10 cellular contexts compared by ENCODE assay signal in genomic region chr9:137724114-137724445, GRCh38.
DNase-seq lines count a peak whose midpoint lies in the region; ATAC-seq, FAIRE-seq and TF ChIP-seq lines count a peak whose summit lies in the region.
"Had no signal": no experiment of that assay in that cellular context is flagged by ENCODE, and none has a peak within 500 bp of the region (broad histone marks: within the 10 kb centered on the region; RNA-seq: fewer than 3 reads in every experiment).

No MANE protein-coding gene starts in this region.

- H3K9ac ChIP-seq in neuronal stem cell (ENCODE audit: low read depth, low read length, poor library complexity), result no peak overlapping the region

- H3K27me3 Mint-ChIP-seq in CD8-positive, alpha-beta T cell (ENCODE audit: low read depth), result no peaks in the 10 kb centered on the region
- no peaks in the 10 kb centered on the region for H3K27me3 Mint-ChIP-seq in activated CD4-positive, alpha-beta T cell treated with anti-CD3 and anti-CD28 coated beads, Interleukin-2, amount 10 ng/mL, durations not matched to agents 24 days and 14 days
- no peaks in the 10 kb centered on the region for H3K27me3 Mint-ChIP-seq in effector memory CD8-positive, alpha-beta T cell

- DNase-seq in CD8-positive, alpha-beta T cell, result peak in 1 of 7 experiments; percentile 11
- DNase-seq in activated CD4-positive, alpha-beta T cell treated with anti-CD3 and anti-CD28 coated beads, Interleukin-2, amount 10 ng/mL, durations not matched to agents 24 days and 14 days, result no peak
- DNase-seq in effector memory CD8-positive, alpha-beta T cell, result no peak
- DNase-seq in neuronal stem cell (ENCODE audit: low spot score) (peak; percentile 17), KBM-7 (no peak), H54 (ENCODE audit: insufficient read length, low spot score) (no peak)
- DNase-seq: left ventricle myocardium superior had no signal

- ATAC-seq in CD8-positive, alpha-beta T cell, result peak; percentile 10
- no peak for ATAC-seq in effector memory CD8-positive, alpha-beta T cell (replicated peaks)
- ATAC-seq in GM19023 (IDR thresholded peaks at IDR 0.05; ENCODE audit: unreplicated experiment) (no peak), GM21529 (IDR thresholded peaks at IDR 0.05; ENCODE audit: unreplicated experiment) (no peak)
- ATAC-seq: left ventricle myocardium superior had no signal

- no peak overlapping the region for H3K14ac ChIP-seq in neuronal stem cell (ENCODE audit: low read length)

- H3K27me3 ChIP-seq in CD8-positive, alpha-beta T cell (ENCODE audit: insufficient read depth, low read length), result no peaks in the 10 kb centered on the region
- no peaks in the 10 kb centered on the region for H3K27me3 ChIP-seq in neuronal stem cell (ENCODE audit: control insufficient read depth in 3 of 3, insufficient read depth in 3 of 3, low read depth in 1 of 3, low read length in 3 of 3)

- no peak overlapping the region for H3K4ac ChIP-seq in neuronal stem cell (ENCODE audit: low read length)

- no CpG with 5 or more reads among the region's 7 CpGs for WGBS in neuronal stem cell (ENCODE audit: extremely low coverage in 2 of 2, insufficient read length in 2 of 2, insufficient replicate concordance in 1 of 2), 2 donors

- intact Hi-C loops in CD8-positive, alpha-beta T cell (cut with DNase I, micrococcal nuclease), result loop anchor here in 1 of 2 experiments (10.0 kb wide), 1 partner anchor 301 kb away; no protein-coding TSS in a partner anchor
- intact Hi-C loops in activated CD4-positive, alpha-beta T cell treated with anti-CD3 and anti-CD28 coated beads, Interleukin-2, amount 10 ng/mL, durations not matched to agents 24 days and 14 days (cut with micrococcal nuclease), result no loop called here

- no peak overlapping the region for H2AFZ ChIP-seq in neuronal stem cell (ENCODE audit: low read length)

- H3K36me3 ChIP-seq in CD8-positive, alpha-beta T cell (ENCODE audit: insufficient read depth, low read length), result peaks cover 12% of the 10 kb centered on the region
- peaks cover 32 to 84% of the 10 kb centered on the region in 2 donors for H3K36me3 ChIP-seq in neuronal stem cell (replicated peaks in 1 of 2; ENCODE audit: control insufficient read depth in 2 of 2, insufficient read depth in 2 of 2, low read length in 2 of 2)

- no peak overlapping the region for H2BK5ac ChIP-seq in neuronal stem cell (ENCODE audit: low read length)

- peaks cover 71% of the 10 kb centered on the region for H3K36me3 Mint-ChIP-seq in CD8-positive, alpha-beta T cell
- H3K36me3 Mint-ChIP-seq in activated CD4-positive, alpha-beta T cell treated with anti-CD3 and anti-CD28 coated beads, Interleukin-2, amount 10 ng/mL, durations not matched to agents 24 days and 14 days (ENCODE audit: low read depth), result peaks cover 85% of the 10 kb centered on the region
- H3K36me3 Mint-ChIP-seq in effector memory CD8-positive, alpha-beta T cell (ENCODE audit: insufficient read depth), result peaks cover 51% of the 10 kb centered on the region

- peaks cover 16% of the 10 kb centered on the region for H3K79me1 ChIP-seq in neuronal stem cell (ENCODE audit: low read depth, low read length)

- H3K4me1 ChIP-seq in CD8-positive, alpha-beta T cell (ENCODE audit: insufficient read depth, low read length), result peaks cover 33% of the 10 kb centered on the region
- H3K4me1 ChIP-seq in neuronal stem cell (ENCODE audit: control insufficient read depth in 2 of 2, insufficient read depth in 1 of 2, low read depth in 1 of 2, low read length in 2 of 2), result peaks cover 0 to 7% of the 10 kb centered on the region in 2 donors

- peaks cover 51% of the 10 kb centered on the region for H3K4me1 Mint-ChIP-seq in CD8-positive, alpha-beta T cell (ENCODE audit: low read depth)
- H3K4me1 Mint-ChIP-seq in activated CD4-positive, alpha-beta T cell treated with anti-CD3 and anti-CD28 coated beads, Interleukin-2, amount 10 ng/mL, durations not matched to agents 24 days and 14 days, result peaks cover 25% of the 10 kb centered on the region
- H3K4me1 Mint-ChIP-seq in effector memory CD8-positive, alpha-beta T cell (ENCODE audit: low read depth in 2 of 2), result peaks cover 37 to 61% of the 10 kb centered on the region in 2 donors

- peaks cover 8% of the 10 kb centered on the region for H3K9me3 Mint-ChIP-seq in CD8-positive, alpha-beta T cell
- H3K9me3 Mint-ChIP-seq in activated CD4-positive, alpha-beta T cell treated with anti-CD3 and anti-CD28 coated beads, Interleukin-2, amount 10 ng/mL, durations not matched to agents 24 days and 14 days, result peaks cover 27% of the 10 kb centered on the region
- H3K9me3 Mint-ChIP-seq in effector memory CD8-positive, alpha-beta T cell, result peaks cover 6 to 12% of the 10 kb centered on the region in 2 donors

- H4K8ac ChIP-seq in neuronal stem cell (ENCODE audit: low read depth, low read length), result no peak overlapping the region

- H2BK15ac ChIP-seq in neuronal stem cell (ENCODE audit: low read length), result no peak overlapping the region

- peak overlapping the region; percentile 44 for H3K18ac ChIP-seq in neuronal stem cell (ENCODE audit: low read length)

- H4K91ac ChIP-seq in neuronal stem cell (ENCODE audit: low read depth, low read length, poor library complexity), result no peak overlapping the region

- no peak overlapping the region for H2BK12ac ChIP-seq in neuronal stem cell (ENCODE audit: low read length)

- peak overlapping the region; percentile 92 for H3K27ac Mint-ChIP-seq in CD8-positive, alpha-beta T cell
- peak overlapping the region; percentile 80 for H3K27ac Mint-ChIP-seq in activated CD4-positive, alpha-beta T cell treated with anti-CD3 and anti-CD28 coated beads, Interleukin-2, amount 10 ng/mL, durations not matched to agents 24 days and 14 days
- H3K27ac Mint-ChIP-seq in effector memory CD8-positive, alpha-beta T cell, result peak overlapping the region; percentile 81 to 89

- no peak for TF ChIP-seq POLR2A in H54 (IDR thresholded peaks at IDR 0.05; ENCODE audit: low read depth, low read length)

- no peak overlapping the region for H3K4me2 ChIP-seq in neuronal stem cell (ENCODE audit: insufficient read depth, low read length, poor library complexity, severe bottlenecking)

- H3K4me3 Mint-ChIP-seq in CD8-positive, alpha-beta T cell, result peak overlapping the region; percentile 5
- peak overlapping the region; percentile 26 for H3K4me3 Mint-ChIP-seq in activated CD4-positive, alpha-beta T cell treated with anti-CD3 and anti-CD28 coated beads, Interleukin-2, amount 10 ng/mL, durations not matched to agents 24 days and 14 days
- peak overlapping the region; percentile 48 to 57 for H3K4me3 Mint-ChIP-seq in effector memory CD8-positive, alpha-beta T cell

- H2BK120ac ChIP-seq in neuronal stem cell (ENCODE audit: low read depth, low read length), result no peak overlapping the region

- H3K9me3 ChIP-seq in CD8-positive, alpha-beta T cell (ENCODE audit: low read length), result no peaks in the 10 kb centered on the region
- peaks cover 11 to 28% of the 10 kb centered on the region in 2 donors for H3K9me3 ChIP-seq in neuronal stem cell (replicated peaks in 1 of 2; ENCODE audit: control insufficient read depth in 2 of 2, insufficient read depth in 1 of 2, low read depth in 1 of 2, low read length in 2 of 2)

- no peak overlapping the region for H3K23ac ChIP-seq in neuronal stem cell (ENCODE audit: low read depth, low read length, poor library complexity)

- CTCF ChIA-PET in CD8-positive, alpha-beta T cell (lab: Charles Lee), result no interaction called here

- no peak overlapping the region for H3K4me3 ChIP-seq in CD8-positive, alpha-beta T cell (ENCODE audit: low read depth, low read length)
- no peak overlapping the region for H3K4me3 ChIP-seq in neuronal stem cell (ENCODE audit: low read length in 2 of 2)

- no peak overlapping the region for H3K27ac ChIP-seq in CD8-positive, alpha-beta T cell (ENCODE audit: low read depth, low read length)
- peak overlapping the region; percentile 53 for H3K27ac ChIP-seq in neuronal stem cell (replicated peaks; ENCODE audit: low read length)

- no peak for TF ChIP-seq CTCF in CD8-positive, alpha-beta T cell (IDR thresholded peaks at IDR 0.05)

- POLR2A ChIA-PET in CD8-positive, alpha-beta T cell (lab: Charles Lee), result no interaction called here

- no peak overlapping the region for H2AK5ac ChIP-seq in neuronal stem cell (ENCODE audit: low read depth, low read length)

- FAIRE-seq in H54 (lab: Jason Lieb, UNC), result no peak
- FAIRE-seq: endothelial cell of umbilical vein had no signal

- in situ Hi-C loops in KBM-7 (cut with MboI; ENCODE audit: low pct_unique_long_range_greater_than_20kb, low sequenced_read_pairs), result no loop called here
